9 cellular contexts compared by ENCODE assay signal in genomic region chr2:43051316-43051715, GRCh38.
DNase-seq lines count a peak whose midpoint lies in the region; ATAC-seq and TF ChIP-seq lines count a peak whose summit lies in the region.
"Had no signal": no experiment of that assay in that cellular context is flagged by ENCODE, and none has a peak within 500 bp of the region (broad histone marks: within the 10 kb centered on the region; RNA-seq: fewer than 3 reads in every experiment).

No MANE protein-coding gene starts in this region.

- TF ChIP-seq CTCF in RWPE1 (conservative IDR thresholded peaks at IDR 0.05; ENCODE audit: low read depth), result no peak

- H3K27ac ChIP-seq in RWPE1, result peak overlapping the region; percentile 99

- DNase-seq in ELR (ENCODE audit: low read depth) (peak; percentile 90), RWPE1 (ENCODE audit: low spot score) (peak; percentile 95), dedifferentiated amniotic fluid mesenchymal stem cell (ENCODE audit: extremely low spot score) (peak; percentile 21), renal cortical epithelial cell (ENCODE audit: low read depth) (peak; percentile 58), DMS 273 (lab: John Stamatoyannopoulos, UW; ENCODE audit: unreplicated experiment) (no peak)
- DNase-seq: NCI-H1105 treated with DMSO at 0.1 percent for 48 hours had no signal

- ATAC-seq in GM21529 (IDR thresholded peaks at IDR 0.05; ENCODE audit: unreplicated experiment) (no peak), HG03565 (IDR thresholded peaks at IDR 0.05; ENCODE audit: unreplicated experiment) (no peak), HG03457 (IDR thresholded peaks at IDR 0.05; ENCODE audit: unreplicated experiment) (no peak)

- POLR2A ChIA-PET in RWPE1 (lab: Yijun Ruan, JAX; ENCODE audit: low non-redundant PET), result no interaction called here

- CTCF ChIA-PET in RWPE1 (lab: Yijun Ruan, JAX), result interaction anchor here (1.2 kb wide), 1 partner anchor 10 kb away, joined by 3 read pairs; no protein-coding TSS in a partner anchor
